ENCODE assay signal across 24 cellular contexts in the genomic region with DNA sequence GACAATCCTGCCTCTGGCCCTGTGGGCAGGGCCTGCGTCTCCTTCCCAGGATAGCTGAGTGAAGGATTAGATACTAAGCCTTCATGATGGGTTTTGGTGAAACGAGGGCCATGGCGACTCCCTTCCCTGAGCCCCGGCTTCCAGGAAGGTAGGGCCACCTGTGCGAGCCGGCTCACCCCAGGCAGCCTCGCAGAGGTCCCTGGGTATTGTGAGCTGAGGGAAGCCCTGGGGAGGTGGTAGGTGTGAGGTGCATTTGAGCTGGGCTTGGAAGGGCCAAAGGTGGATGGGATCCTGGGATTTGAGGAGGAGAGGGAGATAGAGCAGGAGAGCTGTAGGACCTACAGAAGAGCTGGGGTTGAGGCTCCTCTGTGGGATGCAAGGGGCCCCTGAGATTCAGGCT. TPM values are rescaled to one million over a fixed set of nuclear protein-coding genes. Genes with fewer than 3 reads are reported as not detected.
DNase-seq lines count a peak whose midpoint lies in the region; ATAC-seq, FAIRE-seq and TF ChIP-seq lines count a peak whose summit lies in the region.
"Had no signal": no experiment of that assay in that cellular context is flagged by ENCODE, and none has a peak within 500 bp of the region (broad histone marks: within the 10 kb centered on the region; RNA-seq: fewer than 3 reads in every experiment).

No MANE protein-coding gene starts in this region.

- no peak overlapping the region for H2BK120ac ChIP-seq in mesenchymal stem cell (ENCODE audit: low read depth, low read length)

- H4K91ac ChIP-seq in mesenchymal stem cell (ENCODE audit: low read length): no peak overlapping the region

- H2BK15ac ChIP-seq in mesenchymal stem cell (ENCODE audit: low read depth, poor library complexity, severe bottlenecking): no peak overlapping the region

- TF ChIP-seq EP300 in GM12878 (IDR thresholded peaks at IDR 0.05; ENCODE audit: borderline replicate concordance in 1 of 2, control insufficient read depth in 1 of 2, low read depth in 2 of 2, low read length in 2 of 2): no peak

- no peak overlapping the region for H3K18ac ChIP-seq in mesenchymal stem cell (ENCODE audit: low read depth in 1 of 2, low read length in 2 of 2)

- CTCF ChIA-PET in GM12878 (lab: Yijun Ruan, JAX): no interaction called here
- CTCF ChIA-PET in RWPE1 (lab: Yijun Ruan, JAX): interaction anchor here (0.5 kb wide), 1 partner anchor 59 kb away, joined by 3 read pairs; no protein-coding TSS in a partner anchor

- POLR2A ChIA-PET in GM12878 (lab: Charles Lee): no interaction called here
- POLR2A ChIA-PET in RWPE1 (lab: Yijun Ruan, JAX; ENCODE audit: low non-redundant PET): no interaction called here

- FAIRE-seq in GM12878 (lab: Jason Lieb, UNC): no peak
- FAIRE-seq: frontal cortex had no signal

- in situ Hi-C loops in GM12878 (cut with MboI): no loop called here

- H3K9me3 ChIP-seq in KOPT-K1 (ENCODE audit: insufficient read depth, low read length, poor library complexity, severe bottlenecking) (no peaks in the 10 kb centered on the region), GM12878 (replicated peaks; ENCODE audit: control insufficient read depth, insufficient read depth, low read length) (no peaks in the 10 kb centered on the region), neutrophil (no peaks in the 10 kb centered on the region), mesenchymal stem cell (ENCODE audit: control insufficient read depth, low read length) (no peaks in the 10 kb centered on the region)
- H3K9me3 ChIP-seq: breast epithelium, esophagus muscularis mucosa, Peyer's patch, thyroid gland had no signal

- H4K8ac ChIP-seq in mesenchymal stem cell (ENCODE audit: low read length): no peak overlapping the region

- H2BK5ac ChIP-seq in mesenchymal stem cell (ENCODE audit: low read depth, low read length, poor library complexity, severe bottlenecking): no peak overlapping the region

- no peaks in the 10 kb centered on the region for H3K79me2 ChIP-seq in GM12878 (ENCODE audit: control insufficient read depth, insufficient read depth, low read length)
- H3K79me2 ChIP-seq: hepatocyte had no signal

- H3K79me1 ChIP-seq in mesenchymal stem cell (replicated peaks; ENCODE audit: low read length, poor library complexity, severe bottlenecking): no peaks in the 10 kb centered on the region

- no peak overlapping the region for H2AK5ac ChIP-seq in mesenchymal stem cell (ENCODE audit: low read length, severe bottlenecking)

- TF ChIP-seq CTCF in GM12878 (IDR thresholded peaks at IDR 0.05 in 2 of 3, conservative IDR thresholded peaks at IDR 0.05 in 1 of 3; ENCODE audit: control insufficient read depth in 2 of 3, extremely low read depth in 1 of 3, insufficient read depth in 1 of 3, low read depth in 3 of 3, low read length in 3 of 3) (no peak), neutrophil (IDR thresholded peaks at IDR 0.05) (no peak), RWPE1 (conservative IDR thresholded peaks at IDR 0.05; ENCODE audit: low read depth) (no peak)

- H3K4me1 ChIP-seq in GM12878 (ENCODE audit: control insufficient read depth, insufficient read depth, low read length) (no peaks in the 10 kb centered on the region), neutrophil (ENCODE audit: control insufficient read depth in 1 of 2, insufficient read depth in 1 of 2, low read depth in 1 of 2, low read length in 1 of 2) (peaks cover 10 to 13% of the 10 kb centered on the region in 2 experiments), mesenchymal stem cell (ENCODE audit: control insufficient read depth, insufficient read depth, low read depth, low read length) (peaks cover 14% of the 10 kb centered on the region)
- H3K4me1 ChIP-seq: breast epithelium had no signal

- H2AFZ ChIP-seq in GM12878 (ENCODE audit: control insufficient read depth, low read depth, low read length) (no peak overlapping the region), mesenchymal stem cell (ENCODE audit: low read depth, low read length) (no peak overlapping the region)
- H2AFZ ChIP-seq: hepatocyte had no signal

- BruUV-seq in GM12878 (replicated peaks; lab: Mats Ljungman, UMichigan): no TSS peak

- H2BK12ac ChIP-seq in mesenchymal stem cell (ENCODE audit: low read length in 2 of 2): no peak overlapping the region

- no peak overlapping the region for H3K4ac ChIP-seq in mesenchymal stem cell (ENCODE audit: low read depth in 1 of 2, low read length in 2 of 2)

- H3K36me3 ChIP-seq in KOPT-K1 (ENCODE audit: insufficient read depth, low read length): peaks cover 48% of the 10 kb centered on the region
- no peaks in the 10 kb centered on the region; a peak in 2 of 4 replicates for H3K36me3 ChIP-seq in GM12878 (ENCODE audit: control insufficient read depth in 2 of 2, insufficient read depth in 2 of 2, low read length in 1 of 2)
- H3K36me3 ChIP-seq in neutrophil: peaks cover 49% of the 10 kb centered on the region
- no peaks in the 10 kb centered on the region for H3K36me3 ChIP-seq in mesenchymal stem cell (ENCODE audit: control insufficient read depth in 1 of 2, insufficient read depth in 2 of 2, low read depth in 1 of 2, low read length in 2 of 2)
- H3K36me3 ChIP-seq: breast epithelium, esophagus muscularis mucosa, thyroid gland had no signal

- peak; percentile 31 for DNase-seq in COLO668 (lab: John Stamatoyannopoulos, UW; ENCODE audit: unreplicated experiment)
- DNase-seq in GM12878 (ENCODE audit: low read depth, low spot score): no peak
- DNase-seq in mesenchymal stem cell: no peak
- DNase-seq in RWPE1 (ENCODE audit: low spot score): no peak
- DNase-seq: activated CD4-positive, alpha-beta T cell treated with anti-CD3 and anti-CD28 coated beads, Interleukin-2, amount 10 ng/mL, durations not matched to agents 7 days and 5 days; amygdala; effector memory CD4-positive, alpha-beta T cell; KG1; NCI-H1694; NCI-H2171; nephron progenitor cell; Peyer's patch; stimulated activated CD4-positive, alpha-beta T cell treated with anti-CD3 and anti-CD28 coated beads, Interleukin-4, amount 100 ng/mL, for 4 hours; thyroid gland had no signal

- H3K4me3 ChIP-seq in GM12878: no peak overlapping the region
- no peak overlapping the region for H3K4me3 ChIP-seq in neutrophil (ENCODE audit: low read depth in 1 of 2, low read length in 1 of 2)
- no peak overlapping the region for H3K4me3 ChIP-seq in mesenchymal stem cell (ENCODE audit: insufficient read depth in 1 of 2, low read depth in 1 of 2, low read length in 2 of 2)
- H3K4me3 ChIP-seq: breast epithelium, esophagus muscularis mucosa, hepatocyte, Peyer's patch, thyroid gland had no signal

- no peak; the same call in 2 of the 3 replicates for ATAC-seq in GM12878
- no peak for ATAC-seq in HG03039 (IDR thresholded peaks at IDR 0.05; ENCODE audit: unreplicated experiment)
- ATAC-seq: sciatic nerve had no signal

- TF ChIP-seq RAD21 in GM12878 (IDR thresholded peaks at IDR 0.05; ENCODE audit: insufficient read depth, low read depth, low read length): no peak

- H3K4me2 ChIP-seq in GM12878 (ENCODE audit: control insufficient read depth, insufficient read depth) (no peak overlapping the region), mesenchymal stem cell (ENCODE audit: low read length, poor library complexity, severe bottlenecking) (no peak overlapping the region)
- H3K4me2 ChIP-seq: hepatocyte had no signal

- H3K27me3 ChIP-seq in GM12878 (replicated peaks in 1 of 2; ENCODE audit: control insufficient read depth in 2 of 2, insufficient read depth in 2 of 2, low read length in 1 of 2) (no peaks in the 10 kb centered on the region), neutrophil (no peaks in the 10 kb centered on the region), mesenchymal stem cell (ENCODE audit: control insufficient read depth in 1 of 2, insufficient read depth in 1 of 2, low read length in 2 of 2) (peaks cover 29% of the 10 kb centered on the region in 2 experiments)
- H3K27me3 ChIP-seq: breast epithelium, esophagus muscularis mucosa, hepatocyte, Peyer's patch, thyroid gland had no signal

- SMC1A ChIA-PET in GM12878 (lab: Charles Lee; ENCODE audit: uncharacterized antibody, unreplicated experiment): interaction anchor here (2.3 kb wide), 1 partner anchor 151 kb away, joined by 9 read pairs; no protein-coding TSS in a partner anchor

- WGBS in GM12878 (ENCODE audit: insufficient coverage, insufficient replicate concordance, low lambda C conversion rate, missing lambda C conversion rate): 55% methylated on average over 7 of the region's 7 CpGs
- 96% methylated on average over 7 of the region's 7 CpGs for WGBS in mesenchymal stem cell

- no peak overlapping the region for H3K23ac ChIP-seq in mesenchymal stem cell (ENCODE audit: low read length in 2 of 2)

- H3K9ac ChIP-seq in GM12878 (ENCODE audit: control insufficient read depth, insufficient read depth, low read length): no peak overlapping the region
- H3K9ac ChIP-seq in mesenchymal stem cell (ENCODE audit: low read length): no peak overlapping the region

- intact Hi-C loops in GM12878 (cut with micrococcal nuclease; ENCODE audit: unreplicated experiment): no loop called here

- no peak overlapping the region for H3K14ac ChIP-seq in mesenchymal stem cell (ENCODE audit: low read length in 2 of 2)

- H4K20me1 ChIP-seq in GM12878 (ENCODE audit: control insufficient read depth, insufficient read depth): no peaks in the 10 kb centered on the region

- peak overlapping the region; percentile 2 for H3K27ac ChIP-seq in KOPT-K1 (ENCODE audit: low read depth, low read length, poor library complexity, severe bottlenecking)
- H3K27ac ChIP-seq in GM12878 (ENCODE audit: control insufficient read depth, insufficient read depth): no peak overlapping the region
- peak overlapping the region; percentile 61 for H3K27ac ChIP-seq in neutrophil
- no peak overlapping the region for H3K27ac ChIP-seq in mesenchymal stem cell (ENCODE audit: low read length, poor library complexity, severe bottlenecking)
- no peak overlapping the region for H3K27ac ChIP-seq in RWPE1
- H3K27ac ChIP-seq: breast epithelium, hepatocyte, thyroid gland, VCaP had no signal

- RAD21 ChIA-PET in GM12878 (lab: Charles Lee; ENCODE audit: unreplicated experiment): interaction anchor here (0.9 kb wide), 1 partner anchor 86 kb away, joined by 3 read pairs; no protein-coding TSS in a partner anchor

- no peak for TF ChIP-seq POLR2A in GM12878 (IDR thresholded peaks at IDR 0.05; ENCODE audit: low read depth, low read length)

RNA-seq across cellular contexts. Expression of gene P2RX1, which starts 6.5 kb away (rescaled TPM):
- total RNA-seq in GM12878 (2013; cell fraction: nucleolus; rRNA removed): 6.9 and 8.0 TPM in 2 replicates
- 5.5 and 5.9 TPM in 2 replicates for total RNA-seq in GM12878 (2014; rRNA removed)
- total RNA-seq in GM12878 (2014; rRNA removed; fragmentation: Illumina TruSeq; extraction: Trizol): 2.7 and 3.1 TPM in 2 replicates
- total RNA-seq in GM12878 (2021): 5.0 and 5.1 TPM in 2 replicates
- 1.5 TPM for polyA plus RNA-seq in GM12878 (2011; ENCODE audit: low read depth)
- polyA plus RNA-seq in GM12878 (2011; rRNA removed): 0.12 and 0.19 TPM in 2 replicates
- 0.10 and 0.25 TPM in 2 replicates for polyA plus RNA-seq in GM12878 (2011; cell fraction: cytosol; rRNA removed)
- 0.80 and 1.5 TPM in 2 replicates for polyA plus RNA-seq in GM12878 (2011; cell fraction: nucleus; rRNA removed)
- 3.1 and 4.9 TPM in 2 replicates for polyA plus RNA-seq in GM12878 (2012)
- polyA plus RNA-seq in GM12878 (2014; fragmentation: Illumina TruSeq; extraction: Trizol): 2.4 and 3.2 TPM in 2 replicates
- under 1 TPM; 0.16 to 0.22 TPM for polyA plus RNA-seq in GM12878 (2014; fragmentation: Nextera tagmentation; extraction: Ambion mirVana)
- polyA plus RNA-seq in GM12878 (2014; rRNA removed): 5.6 and 6.2 TPM in 2 replicates
- 1 to 10 TPM; 3.6 to 4.3 TPM for polyA plus RNA-seq in GM12878 (2016; fragmentation: Nextera tagmentation; extraction: Ambion mirVana)
- polyA minus RNA-seq in GM12878 (2011; rRNA and poly(A)+ RNA removed): 0.22 TPM in 1 of 2 replicates, not detected in the other
- polyA minus RNA-seq in GM12878 (2011; cell fraction: cytosol; rRNA and poly(A)+ RNA removed): not detected in 2 replicates
- polyA minus RNA-seq in GM12878 (2011; cell fraction: nucleus; rRNA and poly(A)+ RNA removed): 0.29 and 0.36 TPM in 2 replicates
- 0.47 TPM for polyA plus RNA-seq in mesenchymal stem cell (2013, experiment 1 of 2)
- polyA plus RNA-seq in mesenchymal stem cell (2013, experiment 2 of 2): 0.49 TPM
- total RNA-seq: frontal cortex, G401 had no signal

RNA-seq across cellular contexts. Expression of gene CAMKK1, which starts 29.9 kb away (rescaled TPM):
- 8.9 and 10.3 TPM in 2 replicates for total RNA-seq in GM12878 (2013; cell fraction: nucleolus; rRNA removed)
- total RNA-seq in GM12878 (2014; rRNA removed) (0.27 and 0.62 TPM in 2 replicates), GM12878 (2014; rRNA removed; fragmentation: Illumina TruSeq; extraction: Trizol) (0.23 and 0.27 TPM in 2 replicates), GM12878 (2021) (0.49 and 0.58 TPM in 2 replicates)
- polyA plus RNA-seq in GM12878 (2011; ENCODE audit: low read depth): 0.87 TPM
- polyA plus RNA-seq in GM12878 (2011; rRNA removed) (0.76 and 0.84 TPM in 2 replicates), GM12878 (2014; fragmentation: Illumina TruSeq; extraction: Trizol) (0.17 and 0.34 TPM in 2 replicates), GM12878 (2014; fragmentation: Nextera tagmentation; extraction: Ambion mirVana) (under 1 TPM; 0.06 to 0.09 TPM), GM12878 (2014; rRNA removed) (0.36 and 0.41 TPM in 2 replicates), GM12878 (2016; fragmentation: Nextera tagmentation; extraction: Ambion mirVana) (under 1 TPM; 0.12 to 0.63 TPM)
- polyA plus RNA-seq in GM12878 (2011; cell fraction: cytosol; rRNA removed): 1.3 and 1.4 TPM in 2 replicates
- 3.5 and 4.7 TPM in 2 replicates for polyA plus RNA-seq in GM12878 (2011; cell fraction: nucleus; rRNA removed)
- polyA plus RNA-seq in GM12878 (2012): 1.7 and 2.0 TPM in 2 replicates
- 0.80 and 2.4 TPM in 2 replicates for polyA minus RNA-seq in GM12878 (2011; rRNA and poly(A)+ RNA removed)
- polyA minus RNA-seq in GM12878 (2011; cell fraction: cytosol; rRNA and poly(A)+ RNA removed): 0.40 and 0.94 TPM in 2 replicates
- 0.73 and 1.4 TPM in 2 replicates for polyA minus RNA-seq in GM12878 (2011; cell fraction: nucleus; rRNA and poly(A)+ RNA removed)
- 3.0 TPM for polyA plus RNA-seq in mesenchymal stem cell (2013, experiment 1 of 2)
- 2.6 TPM for polyA plus RNA-seq in mesenchymal stem cell (2013, experiment 2 of 2)

RNA-seq across cellular contexts. Expression of gene ATP2A3, which starts 41.5 kb away (rescaled TPM):
- total RNA-seq in GM12878 (2013; cell fraction: nucleolus; rRNA removed): 101 and 113 TPM in 2 replicates
- total RNA-seq in GM12878 (2014; rRNA removed) (42.3 and 48.7 TPM in 2 replicates), GM12878 (2014; rRNA removed; fragmentation: Illumina TruSeq; extraction: Trizol) (15.7 and 20.1 TPM in 2 replicates), GM12878 (2021) (91.7 and 99.2 TPM in 2 replicates)
- 24.6 TPM for polyA plus RNA-seq in GM12878 (2011; ENCODE audit: low read depth)
- polyA plus RNA-seq in GM12878 (2011; rRNA removed) (11.9 and 27.0 TPM in 2 replicates), GM12878 (2014; fragmentation: Illumina TruSeq; extraction: Trizol) (11.6 and 26.5 TPM in 2 replicates), GM12878 (2014; fragmentation: Nextera tagmentation; extraction: Ambion mirVana) (1 to 10 TPM; 1.0 to 3.0 TPM), GM12878 (2014; rRNA removed) (66.4 and 78.9 TPM in 2 replicates), GM12878 (2016; fragmentation: Nextera tagmentation; extraction: Ambion mirVana) (10 to 100 TPM; 61.1 to 62.8 TPM)
- polyA plus RNA-seq in GM12878 (2011; cell fraction: cytosol; rRNA removed): 33.7 and 42.7 TPM in 2 replicates
- 110 and 156 TPM in 2 replicates for polyA plus RNA-seq in GM12878 (2011; cell fraction: nucleus; rRNA removed)
- 53.3 and 60.4 TPM in 2 replicates for polyA plus RNA-seq in GM12878 (2012)
- 33.0 and 50.5 TPM in 2 replicates for polyA minus RNA-seq in GM12878 (2011; rRNA and poly(A)+ RNA removed)
- polyA minus RNA-seq in GM12878 (2011; cell fraction: cytosol; rRNA and poly(A)+ RNA removed): 22.2 and 24.8 TPM in 2 replicates
- 32.2 and 63.0 TPM in 2 replicates for polyA minus RNA-seq in GM12878 (2011; cell fraction: nucleus; rRNA and poly(A)+ RNA removed)
- polyA plus RNA-seq in mesenchymal stem cell (2013, experiment 1 of 2): 1.7 TPM
- polyA plus RNA-seq in mesenchymal stem cell (2013, experiment 2 of 2): 1.5 TPM

Comparison
In these comparisons a context has a peak if more than half of its experiments do, and no peak if none do; other contexts are left out.
1. H3K27ac ChIP-seq: peak in KOPT-K1 (single experiment) and neutrophil (single experiment); none in GM12878 (single experiment), mesenchymal stem cell (single experiment) and RWPE1 (single experiment).